In genomic region chr10:129973674-129974059, GRCh38 we compare ENCODE assay signal across 29 cellular contexts. TPM values are rescaled to one million over a fixed set of nuclear protein-coding genes. Genes with fewer than 3 reads are reported as not detected.
"Had no signal": no experiment of that assay in that cellular context is flagged by ENCODE, and none has a peak within 500 bp of the region (broad histone marks: within the 10 kb centered on the region; RNA-seq: fewer than 3 reads in every experiment).

No MANE protein-coding gene starts in this region.

- H3K27ac Mint-ChIP-seq: activated CD4-positive, alpha-beta memory T cell treated with anti-CD3 and anti-CD28 coated beads, Interleukin-2, amount 10 ng/mL, durations not matched to agents 7 days and 5 days; activated naive CD4-positive, alpha-beta T cell treated with anti-CD3 and anti-CD28 coated beads, Interleukin-2, amount 10 ng/mL, durations not matched to agents 7 days and 5 days; activated T-helper 17 cell treated with anti-CD3 and anti-CD28 coated beads, Interleukin-2, amount 50 U/mL, for 72 hours; T-helper 17 cell had no signal

- H3K9me3 Mint-ChIP-seq: activated CD4-positive, alpha-beta memory T cell treated with anti-CD3 and anti-CD28 coated beads, Interleukin-2, amount 10 ng/mL, durations not matched to agents 7 days and 5 days; activated naive CD4-positive, alpha-beta T cell treated with anti-CD3 and anti-CD28 coated beads, Interleukin-2, amount 10 ng/mL, durations not matched to agents 7 days and 5 days; activated T-helper 17 cell treated with anti-CD3 and anti-CD28 coated beads, Interleukin-2, amount 50 U/mL, for 72 hours had no signal

- H3K4me2 ChIP-seq: SK-N-SH had no signal

- H3K9ac ChIP-seq: SK-N-SH had no signal

- H3K4me3 Mint-ChIP-seq: activated CD4-positive, alpha-beta memory T cell treated with anti-CD3 and anti-CD28 coated beads, Interleukin-2, amount 10 ng/mL, durations not matched to agents 7 days and 5 days; activated naive CD4-positive, alpha-beta T cell treated with anti-CD3 and anti-CD28 coated beads, Interleukin-2, amount 10 ng/mL, durations not matched to agents 7 days and 5 days; activated T-helper 17 cell treated with anti-CD3 and anti-CD28 coated beads, Interleukin-2, amount 50 U/mL, for 72 hours; T-helper 17 cell had no signal

- FAIRE-seq: bronchial epithelial cell, K562, TTC549 had no signal

- H3K27ac ChIP-seq: Peyer's patch, RWPE1, SJCRH30 had no signal

- H3K4me1 Mint-ChIP-seq: activated T-helper 17 cell treated with anti-CD3 and anti-CD28 coated beads, Interleukin-2, amount 50 U/mL, for 72 hours had no signal

- H3K27me3 ChIP-seq: SJCRH30 had no signal

- H3K9me3 ChIP-seq: Peyer's patch, SJCRH30, SK-N-SH had no signal

- H3K4me3 ChIP-seq: K562, Peyer's patch, SJCRH30 had no signal

- DNase-seq: activated CD4-positive, alpha-beta memory T cell treated with anti-CD3 and anti-CD28 coated beads, Interleukin-2, amount 10 ng/mL, durations not matched to agents 7 days and 5 days; activated CD4-positive, alpha-beta T cell treated with anti-CD3 and anti-CD28 coated beads, Interleukin-2, amount 50 U/mL, for 1 hour; activated CD4-positive, CD25-positive, alpha-beta regulatory T cell; activated gamma-delta T cell treated with Interleukin-2 at 50 U/mL for 16 hours; activated naive CD4-positive, alpha-beta T cell treated with anti-CD3 and anti-CD28 coated beads, Interleukin-2, amount 10 ng/mL, durations not matched to agents 7 days and 5 days; activated T-cell treated with anti-CD3 and anti-CD28 coated beads for 4 hours; activated T-cell treated with anti-CD3 and anti-CD28 coated beads, Interleukin-2, amount 50 U/mL, for 48 hours; aorta; Karpas-422; MM.1S; NCI-H1105 treated with DMSO at 0.1 percent for 48 hours; NCI-H1436 treated with DMSO at 0.1 percent for 48 hours; NCI-H187; NCI-H2081; NCI-H446; NCI-H524; Right ventricle myocardium superior; SJCRH30; SW 1271; T-helper 17 cell; T1000 had no signal

- H3K4me1 ChIP-seq: SJCRH30 had no signal

- H3K36me3 ChIP-seq: Peyer's patch, SJCRH30 had no signal

RNA-seq across cellular contexts. Expression of gene EBF3, which starts 9.6 kb away (rescaled TPM):
- total RNA-seq: activated CD4-positive, alpha-beta memory T cell treated with anti-CD3 and anti-CD28 coated beads, Interleukin-2, amount 10 ng/mL, durations not matched to agents 7 days and 5 days; activated CD8-positive, alpha-beta memory T cell treated with anti-CD3 and anti-CD28 coated beads for 36 hours; activated T-helper 17 cell treated with anti-CD3 and anti-CD28 coated beads, Interleukin-2, amount 50 U/mL, for 72 hours; K562; T-helper 17 cell had no signal
- polyA plus RNA-seq: K562, SK-N-SH had no signal
